Comparison of ENCODE assay signal across 19 cellular contexts in genomic region chr3:110791971-110792370, GRCh38.
"Had no signal": no experiment of that assay in that cellular context is flagged by ENCODE, and none has a peak within 500 bp of the region (broad histone marks: within the 10 kb centered on the region; RNA-seq: fewer than 3 reads in every experiment).

No MANE protein-coding gene starts in this region.

- H3K36me3 Mint-ChIP-seq: immature natural killer cell; natural killer cell treated with Interleukin-12 subunit alpha and Interleukin-12 subunit beta and Interleukin-15 and Interleukin-18, amount 100 ng/mL, for 72 hours; neural progenitor cell had no signal

- ATAC-seq: gastroesophageal sphincter; left colon; left ventricle myocardium superior; natural killer cell treated with Interleukin-12 subunit alpha and Interleukin-12 subunit beta and Interleukin-15 and Interleukin-18, amount 100 ng/mL, for 72 hours; psoas muscle; sciatic nerve had no signal

- H3K27me3 Mint-ChIP-seq: natural killer cell treated with Interleukin-12 subunit alpha and Interleukin-12 subunit beta and Interleukin-15 and Interleukin-18, amount 100 ng/mL, for 72 hours had no signal

- H3K4me3 Mint-ChIP-seq: immature natural killer cell; natural killer cell treated with Interleukin-12 subunit alpha and Interleukin-12 subunit beta and Interleukin-15 and Interleukin-18, amount 100 ng/mL, for 72 hours; neural progenitor cell had no signal

- H3K27ac Mint-ChIP-seq: immature natural killer cell; natural killer cell treated with Interleukin-12 subunit alpha and Interleukin-12 subunit beta and Interleukin-15 and Interleukin-18, amount 100 ng/mL, for 72 hours; neural progenitor cell had no signal

- H3K4me1 Mint-ChIP-seq: immature natural killer cell, neural progenitor cell had no signal

- DNase-seq: effector memory CD4-positive, alpha-beta T cell; glutamatergic neuron; immature natural killer cell; kidney; left colon; left ventricle myocardium superior; mesenchymal stem cell; midbrain; occipital lobe; psoas muscle; stimulated activated CD4-positive, alpha-beta T cell treated with anti-CD3 and anti-CD28 coated beads, Interleukin-12 subunit alpha, Interleukin-12 subunit beta, amount 100 ng/mL, for 4 hours; stimulated activated naive CD4-positive, alpha-beta T cell; stomach; substantia nigra; transverse colon had no signal
